9 cellular contexts compared by ENCODE assay signal in the genomic region with DNA sequence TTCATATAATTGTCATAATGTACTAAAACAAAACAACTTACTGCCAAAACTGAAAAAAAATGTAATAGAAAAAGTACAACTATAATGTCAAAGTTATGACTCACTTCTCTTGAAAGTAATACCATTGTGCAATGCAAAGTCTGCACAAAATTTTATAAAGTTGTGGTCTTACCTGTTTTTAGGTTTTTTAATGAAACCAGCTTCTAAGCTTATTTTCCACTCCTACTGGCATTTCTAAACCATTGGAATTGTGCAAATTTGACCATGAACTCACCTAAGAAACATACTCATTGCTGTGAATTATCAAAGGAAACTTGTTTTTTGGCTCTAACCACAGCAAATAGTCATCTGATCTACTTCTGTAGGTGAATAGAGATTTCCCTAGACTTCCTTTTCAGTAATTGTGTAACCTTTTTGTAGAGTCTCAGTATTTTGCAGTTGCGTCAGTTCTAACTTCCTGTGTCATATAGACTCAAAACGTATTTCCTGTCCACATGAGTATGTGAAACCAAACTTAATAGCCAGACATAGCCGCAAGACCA. TPM values are rescaled to one million over a fixed set of nuclear protein-coding genes. Genes with fewer than 3 reads are reported as not detected.
A peak's percentile ranks its signal among the peaks of the same experiment; 100 is the strongest.
DNase-seq lines count a peak whose midpoint lies in the region; ATAC-seq and TF ChIP-seq lines count a peak whose summit lies in the region.
"Had no signal": no experiment of that assay in that cellular context is flagged by ENCODE, and none has a peak within 500 bp of the region (broad histone marks: within the 10 kb centered on the region; RNA-seq: fewer than 3 reads in every experiment).

No MANE protein-coding gene starts in this region.

- no peak overlapping the region for H3K4me2 ChIP-seq in hepatocyte

- H3K27ac ChIP-seq in hepatocyte = no peak overlapping the region
- H3K27ac ChIP-seq: sigmoid colon had no signal

- peak; percentile 60 for ATAC-seq in GM18868 (IDR thresholded peaks at IDR 0.05; ENCODE audit: unreplicated experiment)
- ATAC-seq in HG02938 (IDR thresholded peaks at IDR 0.05; ENCODE audit: unreplicated experiment) = peak; percentile 98

- H3K36me3 ChIP-seq in hepatocyte (replicated peaks; ENCODE audit: insufficient read depth, low read depth) = no peaks in the 10 kb centered on the region
- H3K36me3 ChIP-seq: sigmoid colon had no signal

- no peaks in the 10 kb centered on the region for H3K9me3 ChIP-seq in hepatocyte (ENCODE audit: low read depth)
- H3K9me3 ChIP-seq: sigmoid colon had no signal

- DNase-seq in OCI-M1 (lab: John Stamatoyannopoulos, UW) (peak; percentile 50), fibroblast of the conjunctiva (ENCODE audit: low read depth) (peak; percentile 20), NCI-H748 (lab: John Stamatoyannopoulos, UW; ENCODE audit: unreplicated experiment) (no peak), NCI-H69 (lab: John Stamatoyannopoulos, UW) (no peak), hepatocyte (ENCODE audit: low spot score) (no peak)
- DNase-seq in activated CD4-positive, alpha-beta T cell treated with anti-CD3 and anti-CD28 coated beads for 1 hour = no peak
- DNase-seq: sigmoid colon had no signal

- H2AFZ ChIP-seq in hepatocyte = no peak overlapping the region

- H3K4me3 ChIP-seq in hepatocyte = no peak overlapping the region
- H3K4me3 ChIP-seq: sigmoid colon had no signal

- no peaks in the 10 kb centered on the region for H3K9me2 ChIP-seq in hepatocyte (replicated peaks; ENCODE audit: insufficient read depth)

- no peaks in the 10 kb centered on the region for H4K20me1 ChIP-seq in hepatocyte (ENCODE audit: insufficient read depth, poor library complexity, severe bottlenecking)

- WGBS in hepatocyte (ENCODE audit: low lambda C conversion rate, missing lambda C conversion rate) = 81% methylated on average over 3 of the region's 3 CpGs

- no peak for TF ChIP-seq CTCF in hepatocyte (IDR thresholded peaks at IDR 0.05; ENCODE audit: poor library complexity)

- H3K79me2 ChIP-seq in hepatocyte = no peaks in the 10 kb centered on the region

- no peaks in the 10 kb centered on the region for H3K4me1 ChIP-seq in hepatocyte (ENCODE audit: insufficient read depth)

- no peaks in the 10 kb centered on the region for H3K27me3 ChIP-seq in hepatocyte
- H3K27me3 ChIP-seq: sigmoid colon had no signal

RNA-seq across cellular contexts. Expression of a gene that starts 31.9 kb away (rescaled TPM):
- 104 and 122 TPM in 2 replicates for total RNA-seq in hepatocyte
- 79.7 and 79.9 TPM in 2 replicates for polyA plus RNA-seq in hepatocyte

Comparison
In these comparisons a context has a peak if more than half of its experiments do, and no peak if none do; other contexts are left out.
1. DNase-seq: peak in OCI-M1 (single experiment) and fibroblast of the conjunctiva (single experiment); none in NCI-H748 (single experiment), NCI-H69 (single experiment), activated CD4-positive, alpha-beta T cell treated with anti-CD3 and anti-CD28 coated beads for 1 hour (single experiment) and hepatocyte (single experiment).